In the genomic region with DNA sequence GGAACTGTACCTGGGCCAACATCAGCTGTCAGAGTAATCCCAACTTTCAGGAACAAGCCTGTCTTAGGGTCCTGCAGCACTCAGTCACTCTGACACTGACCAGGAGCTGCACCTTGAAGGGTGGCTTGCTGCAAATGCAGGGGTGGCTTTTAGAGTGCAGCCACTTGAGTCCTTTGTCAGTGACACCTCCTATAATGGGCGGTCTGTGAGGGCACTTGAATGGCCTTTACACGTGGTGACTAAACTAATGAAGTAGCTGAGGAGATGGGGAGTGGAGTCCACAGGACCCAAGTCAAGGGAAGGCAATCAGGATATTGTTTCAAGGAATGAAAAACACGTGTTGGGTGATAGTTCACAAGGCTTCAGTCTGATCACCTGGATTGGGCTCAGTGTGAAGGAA, we compare ENCODE assay signal across 33 cellular contexts. TPM values are rescaled to one million over a fixed set of nuclear protein-coding genes. Genes with fewer than 3 reads are reported as not detected.
"Had no signal": no experiment of that assay in that cellular context is flagged by ENCODE, and none has a peak within 500 bp of the region (broad histone marks: within the 10 kb centered on the region; RNA-seq: fewer than 3 reads in every experiment).

No MANE protein-coding gene starts in this region.

- DNase-seq: activated CD4-positive, alpha-beta T cell treated with anti-CD3 and anti-CD28 coated beads for 1 hour; activated CD4-positive, alpha-beta T cell treated with anti-CD3 and anti-CD28 coated beads, Interleukin-2, amount 10 ng/mL, durations not matched to agents 7 days and 5 days; activated CD4-positive, alpha-beta T cell treated with anti-CD3 and anti-CD28 coated beads, Interleukin-2, amount 50 U/mL, for 48 hours; activated CD4-positive, CD25-positive, alpha-beta regulatory T cell; activated CD8-positive, alpha-beta memory T cell treated with anti-CD3 and anti-CD28 coated beads, Interleukin-2, amount 50 U/mL, for 4 hours; activated gamma-delta T cell treated with Interleukin-2 at 50 U/mL for 16 hours; activated naive CD4-positive, alpha-beta T cell treated with anti-CD3 and anti-CD28 coated beads for 36 hours; activated naive CD8-positive, alpha-beta T cell treated with anti-CD3 and anti-CD28 coated beads, Interleukin-2, amount 50 U/mL, for 24 hours; activated T-cell treated with anti-CD3 and anti-CD28 coated beads for 4 hours; activated T-cell treated with anti-CD3 and anti-CD28 coated beads, Interleukin-2, amount 50 U/mL, for 4 hours; anterior cingulate cortex; caudate nucleus; cerebellar nuclear complex; cortex of kidney; NCI-H1105; NCI-H1417 treated with DMSO at 0.1 percent for 48 hours; NCI-H187 treated with DMSO at 0.1 percent for 48 hours; NCI-H2081; NCI-H2171 treated with DMSO at 0.1 percent for 48 hours; NCI-H226; NCI-H446 treated with DMSO at 0.1 percent for 48 hours; NCI-H526; OCI-M1; Right ventricle myocardium superior; SW 1271; T-helper 1 cell; T-helper 2 cell; T-helper 9 cell; WERI-Rb-1 had no signal

- H3K36me3 Mint-ChIP-seq: activated naive CD8-positive, alpha-beta T cell; brain had no signal

- ATAC-seq: activated naive CD8-positive, alpha-beta T cell treated with anti-CD3 and anti-CD28 coated beads, Interleukin-2, amount 50 U/mL, for 24 hours; activated T-cell treated with anti-CD3 and anti-CD28 coated beads, Interleukin-2, amount 50 U/mL, for 4 hours had no signal

- H3K36me3 ChIP-seq: WERI-Rb-1 had no signal

- H3K27ac ChIP-seq: WERI-Rb-1 had no signal

- H3K27ac Mint-ChIP-seq: activated CD4-positive, alpha-beta T cell treated with anti-CD3 and anti-CD28 coated beads, Interleukin-2, amount 10 ng/mL, durations not matched to agents 7 days and 5 days; activated naive CD4-positive, alpha-beta T cell treated with anti-CD3 and anti-CD28 coated beads for 36 hours; activated naive CD8-positive, alpha-beta T cell; activated naive CD8-positive, alpha-beta T cell treated with anti-CD3 and anti-CD28 coated beads, Interleukin-2, amount 50 U/mL, for 24 hours; activated T-helper 1 cell treated with anti-CD3 and anti-CD28 coated beads, Interleukin-12 subunit alpha, Interleukin-12 subunit beta, Interleukin-2, Interleukin-4 antibody, amounts not matched to agents 30 ng/mL and 10 ng/mL and 1 ng/mL, durations not matched to agents 14 hours and 24 hours and 36 hours; brain had no signal

- H3K9me3 Mint-ChIP-seq: activated CD4-positive, alpha-beta T cell treated with anti-CD3 and anti-CD28 coated beads, Interleukin-2, amount 10 ng/mL, durations not matched to agents 7 days and 5 days; activated T-cell treated with anti-CD3 and anti-CD28 coated beads, Interleukin-2, amount 50 U/mL, for 4 hours; activated T-helper 1 cell treated with anti-CD3 and anti-CD28 coated beads, Interleukin-12 subunit alpha, Interleukin-12 subunit beta, Interleukin-2, Interleukin-4 antibody, amounts not matched to agents 30 ng/mL and 10 ng/mL and 1 ng/mL, durations not matched to agents 14 hours and 24 hours and 36 hours had no signal

RNA-seq across cellular contexts. Expression of a gene that starts 11.1 kb away (rescaled TPM):
- total RNA-seq: activated CD4-positive, alpha-beta T cell treated with anti-CD3 and anti-CD28 coated beads, Interleukin-2, amount 10 ng/mL, durations not matched to agents 7 days and 5 days; activated T-helper 1 cell treated with anti-CD3 and anti-CD28 coated beads, Interleukin-12 subunit alpha, Interleukin-12 subunit beta, Interleukin-2, Interleukin-4 antibody, amounts not matched to agents 30 ng/mL and 10 ng/mL and 1 ng/mL, durations not matched to agents 14 hours and 24 hours and 36 hours; MCF 10A had no signal
